10 cellular contexts compared by ENCODE assay signal in genomic region chr5:96079075-96079474, GRCh38.
DNase-seq lines count a peak whose midpoint lies in the region; ATAC-seq, FAIRE-seq and TF ChIP-seq lines count a peak whose summit lies in the region.
"Had no signal": no experiment of that assay in that cellular context is flagged by ENCODE, and none has a peak within 500 bp of the region (broad histone marks: within the 10 kb centered on the region; RNA-seq: fewer than 3 reads in every experiment).

No MANE protein-coding gene starts in this region.

- peak overlapping the region; percentile 76 for H3K27ac Mint-ChIP-seq in activated T-helper 2 cell treated with anti-CD3 and anti-CD28 coated beads, Interferon-gamma antibody, Interleukin-2, Interleukin-4, amounts not matched to agents 10 μg/mL and 5 μg/mL and 100 μg/mL, durations not matched to agents 14 hours and 24 hours and 36 hours

- H3K27ac ChIP-seq in A673 (ENCODE audit: low read depth, low read length, poor library complexity, severe bottlenecking): no peak overlapping the region
- H3K27ac ChIP-seq in left lung: no peak overlapping the region
- H3K27ac ChIP-seq in small intestine (ENCODE audit: low read depth in 1 of 2, low read length in 1 of 2): no peak overlapping the region
- no peak overlapping the region for H3K27ac ChIP-seq in testis
- H3K27ac ChIP-seq: hepatocyte, right lobe of liver had no signal

- no peak overlapping the region for H3K4me3 Mint-ChIP-seq in activated T-helper 2 cell treated with anti-CD3 and anti-CD28 coated beads, Interferon-gamma antibody, Interleukin-2, Interleukin-4, amounts not matched to agents 10 μg/mL and 5 μg/mL and 100 μg/mL, durations not matched to agents 14 hours and 24 hours and 36 hours (ENCODE audit: low read depth)

- no TSS peak for BruUV-seq in A673 (replicated peaks; lab: Mats Ljungman, UMichigan)

- TF ChIP-seq POLR2A in testis (IDR thresholded peaks at IDR 0.05): no peak

- DNase-seq in A673 (ENCODE audit: low spot score): peak; percentile 28
- peak; percentile 81 for DNase-seq in H4 (ENCODE audit: low spot score)
- DNase-seq in activated T-helper 2 cell treated with anti-CD3 and anti-CD28 coated beads, Interferon-gamma antibody, Interleukin-2, Interleukin-4, amounts not matched to agents 10 μg/mL and 5 μg/mL and 100 μg/mL, durations not matched to agents 14 hours and 24 hours and 36 hours (ENCODE audit: low spot score): no peak
- DNase-seq in left lung: no peak
- DNase-seq in small intestine: no peak
- no peak for DNase-seq in ecto neural progenitor cell (ENCODE audit: low spot score)
- DNase-seq in testis: no peak
- no peak for DNase-seq in cerebellar nuclear complex (lab: John Stamatoyannopoulos, UW)
- DNase-seq: right lobe of liver had no signal

- POLR2A ChIA-PET in A673 (lab: Charles Lee; ENCODE audit: low non-redundant PET): no interaction called here

- H3K4me1 Mint-ChIP-seq in activated T-helper 2 cell treated with anti-CD3 and anti-CD28 coated beads, Interferon-gamma antibody, Interleukin-2, Interleukin-4, amounts not matched to agents 10 μg/mL and 5 μg/mL and 100 μg/mL, durations not matched to agents 14 hours and 24 hours and 36 hours (ENCODE audit: low read depth): peaks cover 64% of the 10 kb centered on the region

- no peak overlapping the region for H3K4me3 ChIP-seq in A673 (ENCODE audit: low read depth, low read length, poor library complexity, severe bottlenecking)
- H3K4me3 ChIP-seq in left lung: no peak overlapping the region
- H3K4me3 ChIP-seq in small intestine (ENCODE audit: low read depth in 1 of 2, low read length in 2 of 2): no peak overlapping the region
- H3K4me3 ChIP-seq in testis: no peak overlapping the region
- H3K4me3 ChIP-seq: hepatocyte, right lobe of liver had no signal

- no peaks in the 10 kb centered on the region for H3K27me3 Mint-ChIP-seq in activated T-helper 2 cell treated with anti-CD3 and anti-CD28 coated beads, Interferon-gamma antibody, Interleukin-2, Interleukin-4, amounts not matched to agents 10 μg/mL and 5 μg/mL and 100 μg/mL, durations not matched to agents 14 hours and 24 hours and 36 hours (ENCODE audit: low read depth)

- H3K9me3 Mint-ChIP-seq in activated T-helper 2 cell treated with anti-CD3 and anti-CD28 coated beads, Interferon-gamma antibody, Interleukin-2, Interleukin-4, amounts not matched to agents 10 μg/mL and 5 μg/mL and 100 μg/mL, durations not matched to agents 14 hours and 24 hours and 36 hours: peaks cover 3% of the 10 kb centered on the region

- H3K9me3 ChIP-seq in A673 (ENCODE audit: low read depth, low read length, poor library complexity, severe bottlenecking): no peaks in the 10 kb centered on the region
- no peaks in the 10 kb centered on the region for H3K9me3 ChIP-seq in left lung
- H3K9me3 ChIP-seq in small intestine (ENCODE audit: control insufficient read depth, low read depth): no peaks in the 10 kb centered on the region
- no peaks in the 10 kb centered on the region for H3K9me3 ChIP-seq in testis
- H3K9me3 ChIP-seq: right lobe of liver had no signal

- intact Hi-C loops in A673 (cut with micrococcal nuclease; ENCODE audit: unreplicated experiment): no loop called here
- intact Hi-C loops in activated T-helper 2 cell treated with anti-CD3 and anti-CD28 coated beads, Interferon-gamma antibody, Interleukin-2, Interleukin-4, amounts not matched to agents 10 μg/mL and 5 μg/mL and 100 μg/mL, durations not matched to agents 14 hours and 24 hours and 36 hours (cut with micrococcal nuclease): loop anchor here (1.0 to 2.0 kb wide), 6 partner anchors 11 to 202 kb away; partner anchors contain the start of gene ELL2
- intact Hi-C loops in left lung (cut with DNase I): no loop called here
- intact Hi-C loops in testis (cut with DNase I; ENCODE audit: low total_unique reads): no loop called here

- TF ChIP-seq CTCF in A673 (conservative IDR thresholded peaks at IDR 0.05; ENCODE audit: low read depth, low read length) (no peak), left lung (IDR thresholded peaks at IDR 0.05) (no peak), testis (IDR thresholded peaks at IDR 0.05) (no peak)

- peak; percentile 73 for ATAC-seq in left lung

- peaks cover 5% of the 10 kb centered on the region for H3K36me3 Mint-ChIP-seq in activated T-helper 2 cell treated with anti-CD3 and anti-CD28 coated beads, Interferon-gamma antibody, Interleukin-2, Interleukin-4, amounts not matched to agents 10 μg/mL and 5 μg/mL and 100 μg/mL, durations not matched to agents 14 hours and 24 hours and 36 hours (ENCODE audit: low read depth)

- no peak for FAIRE-seq in small intestine (lab: Jason Lieb, UNC)

- CTCF ChIA-PET in A673 (lab: Charles Lee): no interaction called here

- H3K27me3 ChIP-seq in A673 (replicated peaks; ENCODE audit: insufficient read depth, low read depth, low read length, poor library complexity) (peaks cover 20% of the 10 kb centered on the region), left lung (no peaks in the 10 kb centered on the region), small intestine (ENCODE audit: control insufficient read depth in 2 of 2, insufficient read depth in 2 of 2, low read length in 2 of 2) (no peaks in the 10 kb centered on the region), testis (no peaks in the 10 kb centered on the region)
- H3K27me3 ChIP-seq: hepatocyte, right lobe of liver had no signal

- H3K36me3 ChIP-seq in A673 (ENCODE audit: insufficient read depth, low read length, poor library complexity, severe bottlenecking): no peaks in the 10 kb centered on the region
- H3K36me3 ChIP-seq in left lung: no peaks in the 10 kb centered on the region
- H3K36me3 ChIP-seq in small intestine (ENCODE audit: control insufficient read depth in 2 of 2, insufficient read depth in 2 of 2, low read length in 2 of 2): no peaks in the 10 kb centered on the region
- H3K36me3 ChIP-seq in testis (ENCODE audit: low read depth, missing control alignments): no peaks in the 10 kb centered on the region
- H3K36me3 ChIP-seq: right lobe of liver had no signal

- peaks cover 16% of the 10 kb centered on the region for H3K4me1 ChIP-seq in A673 (ENCODE audit: insufficient read depth, low read length, poor library complexity, severe bottlenecking)
- H3K4me1 ChIP-seq in left lung: no peaks in the 10 kb centered on the region
- peaks cover 0 to 4% of the 10 kb centered on the region in 2 donors for H3K4me1 ChIP-seq in small intestine (ENCODE audit: control insufficient read depth in 2 of 2, insufficient read depth in 1 of 2, low read depth in 1 of 2, low read length in 1 of 2)
- no peaks in the 10 kb centered on the region for H3K4me1 ChIP-seq in testis
- H3K4me1 ChIP-seq: right lobe of liver had no signal

Comparison
In these comparisons a context has a peak if more than half of its experiments do, and no peak if none do; other contexts are left out.
1. DNase-seq: peak in A673 (single experiment) and H4 (single experiment); none in activated T-helper 2 cell treated with anti-CD3 and anti-CD28 coated beads, Interferon-gamma antibody, Interleukin-2, Interleukin-4, amounts not matched to agents 10 μg/mL and 5 μg/mL and 100 μg/mL, durations not matched to agents 14 hours and 24 hours and 36 hours (single experiment), left lung (0 of 2), small intestine (single experiment), ecto neural progenitor cell (single experiment), testis (single experiment) and cerebellar nuclear complex (0 of 2).